ENCODE assay signal across 10 cellular contexts in the genomic region with DNA sequence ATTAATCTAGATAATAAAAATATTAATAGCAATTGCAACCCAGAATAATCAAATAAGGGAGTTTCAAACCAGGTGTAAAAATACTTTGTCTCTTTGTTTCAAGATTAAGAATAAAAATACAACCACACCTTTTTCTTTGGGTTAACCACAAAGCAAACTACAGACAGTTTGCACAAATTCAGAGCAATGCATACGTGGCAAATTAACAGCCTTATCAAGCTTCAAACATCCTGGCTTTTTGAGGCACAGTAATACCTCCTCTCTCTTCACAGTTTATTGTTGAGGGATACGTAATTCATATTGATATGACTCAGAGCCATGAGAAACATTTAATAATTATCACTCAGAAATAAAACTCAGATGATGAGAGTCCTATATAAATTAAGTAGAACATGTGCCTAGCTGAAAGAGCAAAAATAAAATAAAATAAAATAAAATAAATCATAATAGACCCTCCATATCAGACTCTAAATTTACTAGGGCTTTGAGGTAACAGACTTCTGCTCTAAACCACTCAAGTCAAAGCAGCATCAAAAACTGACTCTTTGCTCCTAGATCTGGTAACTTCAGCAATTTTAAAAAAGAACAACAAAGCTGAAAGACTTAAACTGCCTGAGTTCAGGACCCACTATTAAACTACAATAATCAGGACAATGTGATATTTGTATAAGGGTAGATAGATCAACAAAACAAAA. TPM values are rescaled to one million over a fixed set of nuclear protein-coding genes. Genes with fewer than 3 reads are reported as not detected.
A peak's percentile ranks its signal among the peaks of the same experiment; 100 is the strongest.
DNase-seq lines count a peak whose midpoint lies in the region; ATAC-seq and TF ChIP-seq lines count a peak whose summit lies in the region.
"Had no signal": no experiment of that assay in that cellular context is flagged by ENCODE, and none has a peak within 500 bp of the region (broad histone marks: within the 10 kb centered on the region; RNA-seq: fewer than 3 reads in every experiment).

No MANE protein-coding gene starts in this region.

- peak; percentile 36 for ATAC-seq in GM18861 (IDR thresholded peaks at IDR 0.05; ENCODE audit: unreplicated experiment)
- peak; percentile 49 for ATAC-seq in GM21737 (IDR thresholded peaks at IDR 0.05; ENCODE audit: unreplicated experiment)
- no peak for ATAC-seq in HG03108 (IDR thresholded peaks at IDR 0.05; ENCODE audit: unreplicated experiment)
- no peak for ATAC-seq in GM21825 (IDR thresholded peaks at IDR 0.05; ENCODE audit: unreplicated experiment)

- no peak overlapping the region for H3K27ac Mint-ChIP-seq in chondrocyte (ENCODE audit: unreplicated experiment)

- no peaks in the 10 kb centered on the region for H3K9me3 Mint-ChIP-seq in chondrocyte (ENCODE audit: low read depth)

- DNase-seq in NCI-H69 (lab: John Stamatoyannopoulos, UW) (peak; percentile 7), erythroblast (lab: John Stamatoyannopoulos, UW) (peak; percentile 67 to 84), chondrocyte (ENCODE audit: low spot score) (no peak), RWPE1 (ENCODE audit: low spot score) (no peak)
- DNase-seq: kidney glomerular epithelial cell, NCI-H226 had no signal

- H3K27ac ChIP-seq in RWPE1: no peak overlapping the region

- no peak for TF ChIP-seq CTCF in chondrocyte (IDR thresholded peaks at IDR 0.05)
- no peak for TF ChIP-seq CTCF in RWPE1 (conservative IDR thresholded peaks at IDR 0.05; ENCODE audit: low read depth)

- CTCF ChIA-PET in RWPE1 (lab: Yijun Ruan, JAX): interaction anchor here (0.6 kb wide), 1 partner anchor 25 kb away, joined by 4 read pairs; no protein-coding TSS in a partner anchor

- H3K4me1 Mint-ChIP-seq in chondrocyte (ENCODE audit: low read depth): peaks cover 10% of the 10 kb centered on the region

- no peaks in the 10 kb centered on the region for H3K36me3 Mint-ChIP-seq in chondrocyte (ENCODE audit: low read depth)

- no peak for TF ChIP-seq POLR2A in erythroblast (IDR thresholded peaks at IDR 0.05; ENCODE audit: low read length)

- no peaks in the 10 kb centered on the region for H3K27me3 Mint-ChIP-seq in chondrocyte (ENCODE audit: low read depth)

- POLR2A ChIA-PET in RWPE1 (lab: Yijun Ruan, JAX; ENCODE audit: low non-redundant PET): no interaction called here

- H3K4me3 Mint-ChIP-seq in chondrocyte (ENCODE audit: unreplicated experiment): no peak overlapping the region

RNA-seq across cellular contexts. Expression of gene EDEM3, which starts 11.4 kb away (rescaled TPM):
- total RNA-seq in chondrocyte: 31.6 to 43.1 TPM (median 41.7 TPM) in 3 replicates

Comparison
In these comparisons a context has a peak if more than half of its experiments do, and no peak if none do; other contexts are left out.
1. ATAC-seq: peak in GM18861 (single experiment) and GM21737 (single experiment); none in HG03108 (single experiment) and GM21825 (single experiment).
2. DNase-seq: peak in NCI-H69 (single experiment) and erythroblast (2 of 2); none in chondrocyte (single experiment) and RWPE1 (single experiment).